11 cellular contexts compared by ENCODE assay signal in the genomic region with DNA sequence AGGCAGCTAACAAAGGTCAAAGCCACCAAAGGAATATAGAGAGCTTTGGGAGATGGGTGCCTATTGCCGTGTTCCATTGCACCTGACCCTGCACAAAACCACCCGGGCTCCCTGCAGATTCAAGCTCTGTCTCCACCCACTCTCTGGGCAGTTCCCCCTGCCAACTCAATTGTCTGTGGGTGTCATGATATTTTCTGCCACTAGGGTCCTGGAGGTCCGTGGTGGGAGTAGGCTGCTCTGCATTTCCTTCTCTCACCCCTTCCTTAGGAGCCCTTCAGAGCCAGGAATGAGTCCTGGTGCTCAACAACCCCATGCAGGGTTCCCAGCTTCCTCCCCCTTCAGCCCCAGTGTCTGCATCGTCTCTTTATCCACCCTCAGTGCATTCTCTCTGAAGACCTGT. TPM values are rescaled to one million over a fixed set of nuclear protein-coding genes. Genes with fewer than 3 reads are reported as not detected.
DNase-seq lines count a peak whose midpoint lies in the region; ATAC-seq, FAIRE-seq and TF ChIP-seq lines count a peak whose summit lies in the region.
"Had no signal": no experiment of that assay in that cellular context is flagged by ENCODE, and none has a peak within 500 bp of the region (broad histone marks: within the 10 kb centered on the region; RNA-seq: fewer than 3 reads in every experiment).

No MANE protein-coding gene starts in this region.

- H3K9me2 ChIP-seq in neural cell (ENCODE audit: insufficient read depth, low read length) = no peaks in the 10 kb centered on the region

- no peaks in the 10 kb centered on the region for H3K79me2 ChIP-seq in K562 (ENCODE audit: control insufficient read depth, insufficient read depth, low read length)
- no peaks in the 10 kb centered on the region for H3K79me2 ChIP-seq in neural cell (replicated peaks; ENCODE audit: insufficient read depth, low read length)

- DNase-seq in K562 (ENCODE audit: extremely low read depth in 1 of 4, low spot score in 3 of 4) = peak in 2 of 4 experiments; percentile 16 to 20
- DNase-seq in NCI-H748 (lab: John Stamatoyannopoulos, UW; ENCODE audit: unreplicated experiment) = no peak
- no peak for DNase-seq in tibial artery
- no peak for DNase-seq in GDM1 (lab: John Stamatoyannopoulos, UW)
- DNase-seq in midbrain (lab: John Stamatoyannopoulos, UW) = no peak
- DNase-seq: activated CD4-positive, CD25-positive, alpha-beta regulatory T cell treated with anti-CD3 and anti-CD28 coated beads, Interleukin-2, amount 50 U/mL, for 72 hours; activated naive CD8-positive, alpha-beta T cell treated with anti-CD3 and anti-CD28 coated beads, Interleukin-2, amount 10 ng/mL, durations not matched to agents 7 days and 5 days had no signal

- H3K4me2 ChIP-seq in K562 (ENCODE audit: insufficient read depth, low read length) (no peak overlapping the region), neural cell (ENCODE audit: low read length) (no peak overlapping the region)

- H3K9ac ChIP-seq in K562 (ENCODE audit: insufficient read depth in 1 of 2, low read depth in 2 of 2, low read length in 2 of 2) (no peak overlapping the region), neural cell (ENCODE audit: low read length) (no peak overlapping the region)

- H3K9me3 ChIP-seq in K562 (replicated peaks; ENCODE audit: control insufficient read depth, insufficient read depth, low read depth, low read length) = no peaks in the 10 kb centered on the region
- no peaks in the 10 kb centered on the region for H3K9me3 ChIP-seq in neural cell (ENCODE audit: low read length)
- peaks cover 0 to 6% (median 0%) of the 10 kb centered on the region in 3 donors for H3K9me3 ChIP-seq in tibial artery

- H4K20me1 ChIP-seq in K562 (replicated peaks; ENCODE audit: control insufficient read depth, insufficient read depth, low read length) = no peaks in the 10 kb centered on the region
- no peaks in the 10 kb centered on the region for H4K20me1 ChIP-seq in neural cell (ENCODE audit: insufficient read depth)

- H2AFZ ChIP-seq in K562 (ENCODE audit: low read depth, low read length) (no peak overlapping the region), neural cell (ENCODE audit: low read depth, low read length) (no peak overlapping the region)

- no peak for TF ChIP-seq RAD21 in K562 (CRISPR knock-in tag; conservative IDR thresholded peaks at IDR 0.05 in 1 of 2, IDR thresholded peaks at IDR 0.05 in 1 of 2)
- TF ChIP-seq RAD21 in neural cell (conservative IDR thresholded peaks at IDR 0.05) = no peak

- H3K27ac ChIP-seq in K562 (ENCODE audit: extremely low read depth, low read depth, low read length) (no peak overlapping the region), neural cell (ENCODE audit: low read length) (no peak overlapping the region), tibial artery (no peak overlapping the region)
- H3K27ac ChIP-seq: epithelial cell of prostate had no signal

- ATAC-seq in HG03280 (IDR thresholded peaks at IDR 0.05; ENCODE audit: unreplicated experiment) = peak; percentile 57
- 0 out of 3 replicates have a peak, but pooled peaks have one; percentile 45 for ATAC-seq in K562

- no peaks in the 10 kb centered on the region; a peak in 1 of 5 replicates for H3K27me3 ChIP-seq in K562 (ENCODE audit: control insufficient read depth in 2 of 2, insufficient read depth in 2 of 2, low read length in 2 of 2)
- H3K27me3 ChIP-seq in neural cell (ENCODE audit: insufficient read depth, low read depth, low read length) = no peaks in the 10 kb centered on the region
- peaks cover 0 to 12% of the 10 kb centered on the region in 2 donors for H3K27me3 ChIP-seq in tibial artery

- POLR2A ChIA-PET in K562 (lab: Yijun Ruan, JAX) = no interaction called here

- in situ Hi-C loops in K562 (cut with MboI) = no loop called here

- TF ChIP-seq CTCF in GM12874 (IDR thresholded peaks at IDR 0.05; ENCODE audit: insufficient read depth, low read depth, low read length) = peak; percentile 45
- TF ChIP-seq CTCF in K562 (IDR thresholded peaks at IDR 0.05 in 2 of 3, conservative IDR thresholded peaks at IDR 0.05 in 1 of 3; ENCODE audit: insufficient read depth in 2 of 3, low read depth in 1 of 3, low read length in 3 of 3) = 0 out of 6 replicates have a peak, but pooled peaks of 1 of the 3 experiments have one; percentile 36
- TF ChIP-seq CTCF in neural cell (IDR thresholded peaks at IDR 0.05; ENCODE audit: poor library complexity, severe bottlenecking) = peak; percentile 32
- TF ChIP-seq CTCF in tibial artery (IDR thresholded peaks at IDR 0.05) = no peak

- no peaks in the 10 kb centered on the region for H3F3A ChIP-seq in neural cell (ENCODE audit: insufficient read depth, low read length, poor library complexity, severe bottlenecking)

- no peak for FAIRE-seq in K562 (lab: Jason Lieb, UNC)

- no peak for TF ChIP-seq POLR2A in K562 (conservative IDR thresholded peaks at IDR 0.05)

- H3K36me3 ChIP-seq in K562 (ENCODE audit: control insufficient read depth, insufficient read depth, low read length) (no peaks in the 10 kb centered on the region), neural cell (ENCODE audit: insufficient read depth, low read length) (no peaks in the 10 kb centered on the region), tibial artery (no peaks in the 10 kb centered on the region)

- TF ChIP-seq EP300 in K562 (IDR thresholded peaks at IDR 0.05; ENCODE audit: low read length) (no peak), neural cell (conservative IDR thresholded peaks at IDR 0.05; ENCODE audit: poor library complexity, severe bottlenecking) (no peak)

- BruUV-seq in K562 (replicated peaks; lab: Mats Ljungman, UMichigan) = no TSS peak

- H3K4me1 ChIP-seq in K562 (replicated peaks in 1 of 2; ENCODE audit: control insufficient read depth in 2 of 2, insufficient read depth in 2 of 2, low read length in 2 of 2) (no peaks in the 10 kb centered on the region), tibial artery (no peaks in the 10 kb centered on the region)

- 2% methylated on average over 4 of the region's 4 CpGs for WGBS in K562 (ENCODE audit: insufficient coverage, low coverage, missing lambda C conversion rate)

- no peaks in the 10 kb centered on the region for H3K9me1 ChIP-seq in K562 (ENCODE audit: control insufficient read depth, insufficient read depth, low read length)

- H3K4me3 ChIP-seq in K562 = no peak overlapping the region
- no peak overlapping the region for H3K4me3 ChIP-seq in neural cell (ENCODE audit: low read length)
- H3K4me3 ChIP-seq in tibial artery = no peak overlapping the region

- intact Hi-C loops in K562 (cut with micrococcal nuclease) (no loop called here), tibial artery (cut with DNase I; ENCODE audit: low total_unique reads) (no loop called here)

- CTCF ChIA-PET in K562 (lab: Yijun Ruan, JAX; ENCODE audit: low intra/inter-chr PET ratio) = no interaction called here

TF ChIP-seq in K562, 482 proteins besides CTCF, POLR2A, EP300 and RAD21 (continues in another document):
- no peak for TF ChIP-seq NRF1 (conservative IDR thresholded peaks at IDR 0.05 in 1 of 2, IDR thresholded peaks at IDR 0.05 in 1 of 2)
- no peak for TF ChIP-seq HOMEZ (CRISPR knock-in tag; IDR thresholded peaks at IDR 0.05)

TF ChIP-seq in neural cell, 6 proteins besides CTCF, POLR2A, EP300 and RAD21 (continues in another document):
- no peak for TF ChIP-seq EZH2 (IDR thresholded peaks at IDR 0.05; ENCODE audit: borderline replicate concordance, insufficient read depth, low read length, poor library complexity, severe bottlenecking)
- no peak for TF ChIP-seq SMC3 (conservative IDR thresholded peaks at IDR 0.05; ENCODE audit: poor library complexity)
- TF ChIP-seq MXI1 (conservative IDR thresholded peaks at IDR 0.05; ENCODE audit: poor library complexity, severe bottlenecking) = no peak
- TF ChIP-seq TAF1 (IDR thresholded peaks at IDR 0.05; ENCODE audit: low read depth) = no peak
- no peak for TF ChIP-seq POLR2AphosphoS5 (IDR thresholded peaks at IDR 0.05)

RNA-seq across cellular contexts. Expression of gene PNLIPRP2, which starts 34.1 kb away (rescaled TPM):
- not detected in 2 replicates for total RNA-seq in K562 (2011; cell fraction: chromatin; rRNA removed; ENCODE audit: low replicate concordance)
- not detected in 2 replicates for total RNA-seq in K562 (2011; cell fraction: nucleolus; rRNA removed)
- not detected in 2 replicates for total RNA-seq in K562 (2011; cell fraction: nucleoplasm; rRNA removed)
- total RNA-seq in K562 (2014; rRNA removed) (not detected in 2 replicates), K562 (2014; rRNA removed; fragmentation: Illumina TruSeq; extraction: Trizol) (not detected in 2 replicates), K562 (2015; rRNA removed; fragmentation: Illumina TruSeq; extraction: Trizol) (not detected in 2 replicates), K562 (2021) (0.38 and 0.40 TPM in 2 replicates)
- polyA plus RNA-seq in K562 (2011; rRNA removed) (not detected in 2 replicates), K562 (2014; fragmentation: Illumina TruSeq; extraction: Trizol) (not detected in 2 replicates), K562 (2014; fragmentation: Nextera tagmentation; extraction: Ambion mirVana) (not detected), K562 (2014; rRNA removed) (not detected in 2 replicates), neural cell (not detected in 2 replicates)
- not detected in 2 replicates for polyA plus RNA-seq in K562 (2011; cell fraction: cytosol; rRNA removed)
- polyA plus RNA-seq in K562 (2011; cell fraction: nucleus; rRNA removed) = not detected in 2 replicates
- polyA plus RNA-seq in K562 (2012) = not detected in 2 replicates
- not detected in 2 replicates for polyA minus RNA-seq in K562 (2011; rRNA and poly(A)+ RNA removed)
- polyA minus RNA-seq in K562 (2011; cell fraction: cytosol; rRNA and poly(A)+ RNA removed) = not detected in 2 replicates
- not detected in 2 replicates for polyA minus RNA-seq in K562 (2011; cell fraction: nucleus; rRNA and poly(A)+ RNA removed)
- not detected in 2 replicates for polyA minus RNA-seq in neural cell
- total RNA-seq: activated naive CD8-positive, alpha-beta T cell treated with anti-CD3 and anti-CD28 coated beads, Interleukin-2, amount 10 ng/mL, durations not matched to agents 7 days and 5 days had no signal

Comparison
In these comparisons a context has a peak if more than half of its experiments do, and no peak if none do; other contexts are left out.
1. CTCF ChIP-seq: peak in GM12874 (single experiment) and neural cell (single experiment); none in tibial artery (0 of 2).